8 cellular contexts compared by ENCODE assay signal in the genomic region with DNA sequence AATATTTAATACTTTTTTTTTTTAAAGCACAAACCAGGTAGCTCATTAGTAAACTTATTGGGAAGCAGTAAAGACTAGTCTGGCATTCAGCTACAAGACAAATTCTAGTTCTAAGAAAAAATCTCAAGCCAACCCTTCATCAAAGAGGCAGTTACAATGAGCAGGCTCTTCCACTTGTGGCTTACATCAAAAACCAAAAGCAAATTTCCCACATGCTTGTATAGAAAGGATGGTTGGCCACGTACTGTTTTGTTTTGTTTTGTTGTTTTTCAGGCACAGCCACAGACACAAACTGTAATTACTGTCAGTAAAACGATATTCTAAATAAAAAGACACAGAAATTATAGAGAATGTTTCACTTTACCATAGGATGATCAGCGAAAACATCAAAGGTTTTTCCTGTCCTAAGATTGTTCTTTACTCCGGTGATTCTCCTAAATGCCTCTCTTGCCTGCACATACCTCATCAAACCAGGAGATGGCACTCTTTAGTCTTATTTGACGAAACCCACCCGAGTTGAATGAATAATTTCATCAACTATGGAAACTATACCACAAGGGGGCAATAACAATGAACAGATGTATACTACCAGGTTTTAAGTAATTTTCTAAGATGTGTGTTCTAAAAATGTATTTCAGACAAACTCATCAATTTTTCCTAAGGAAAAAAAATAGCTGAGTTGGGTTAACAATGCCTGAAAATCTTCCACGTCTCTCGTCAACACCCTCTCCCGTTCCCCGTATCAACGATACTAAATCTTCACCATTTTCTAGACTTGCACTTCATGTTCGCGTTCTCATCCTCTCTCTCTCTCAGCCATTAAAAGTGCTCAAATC. TPM values are rescaled to one million over a fixed set of nuclear protein-coding genes. Genes with fewer than 3 reads are reported as not detected.
DNase-seq lines count a peak whose midpoint lies in the region; ATAC-seq and TF ChIP-seq lines count a peak whose summit lies in the region.

No MANE protein-coding gene starts in this region.

- no peak overlapping the region for H3K4me3 ChIP-seq in BJ (ENCODE audit: low read depth, low read length)

- H3K27me3 ChIP-seq in BJ (ENCODE audit: control insufficient read depth, insufficient read depth, low read length) = no peaks in the 10 kb centered on the region

- POLR2A ChIA-PET in BJ (lab: Charles Lee) = no interaction called here

- TF ChIP-seq CTCF in BJ (IDR thresholded peaks at IDR 0.05; ENCODE audit: insufficient read depth, low read depth, low read length) (peak; percentile 82), neural crest cell (conservative IDR thresholded peaks at IDR 0.05) (peak; percentile 99)

- ATAC-seq in GM18907 (IDR thresholded peaks at IDR 0.05; ENCODE audit: unreplicated experiment) = peak; percentile 76
- ATAC-seq in activated T-cell treated with anti-CD3 and anti-CD28 coated beads, Interleukin-2, amount 50 U/mL, for 72 hours (replicated peaks in 1 of 2) = peak; percentile 85 to 88
- no peak for ATAC-seq in HG02610 (IDR thresholded peaks at IDR 0.05; ENCODE audit: unreplicated experiment)

- CTCF ChIA-PET in BJ (lab: Yijun Ruan, JAX) = interaction anchor here (0.6 to 6.5 kb wide), 35 partner anchors 8 to 233 kb away, joined by 3 to 134 read pairs (median 4); a partner anchor contains a TSS

- peak overlapping the region; percentile 72 to 81 for H3K4me3 Mint-ChIP-seq in activated T-cell treated with anti-CD3 and anti-CD28 coated beads, Interleukin-2, amount 50 U/mL, for 72 hours
- no peak overlapping the region for H3K4me3 Mint-ChIP-seq in neural crest cell

- no peaks in the 10 kb centered on the region for H3K36me3 ChIP-seq in BJ (ENCODE audit: control insufficient read depth, insufficient read depth, low read length)

- no peaks in the 10 kb centered on the region for H3K27me3 Mint-ChIP-seq in activated T-cell treated with anti-CD3 and anti-CD28 coated beads, Interleukin-2, amount 50 U/mL, for 72 hours (ENCODE audit: low read depth)
- H3K27me3 Mint-ChIP-seq in neural crest cell (ENCODE audit: low read depth) = peaks cover 3% of the 10 kb centered on the region

- no peaks in the 10 kb centered on the region for H3K9me3 Mint-ChIP-seq in activated T-cell treated with anti-CD3 and anti-CD28 coated beads, Interleukin-2, amount 50 U/mL, for 72 hours
- no peaks in the 10 kb centered on the region for H3K9me3 Mint-ChIP-seq in neural crest cell

- peak; percentile 36 for DNase-seq in BJ (ENCODE audit: low read depth)
- peak; percentile 29 for DNase-seq in HuH-7.5 (ENCODE audit: low spot score)
- peak; percentile 75 for DNase-seq in NOMO-1 treated with DMSO at 0.1 percent for 48 hours (lab: John Stamatoyannopoulos, UW; ENCODE audit: unreplicated experiment)
- peak; percentile 52 to 58 for DNase-seq in activated T-cell treated with anti-CD3 and anti-CD28 coated beads, Interleukin-2, amount 50 U/mL, for 72 hours
- DNase-seq in fibroblast of peridontal ligament (ENCODE audit: extremely low read depth) = peak; percentile 95
- DNase-seq in neural crest cell (ENCODE audit: low read depth, low spot score) = peak; percentile 36

- H3K4me1 Mint-ChIP-seq in activated T-cell treated with anti-CD3 and anti-CD28 coated beads, Interleukin-2, amount 50 U/mL, for 72 hours (ENCODE audit: low read depth) = peaks cover 27% of the 10 kb centered on the region
- H3K4me1 Mint-ChIP-seq in neural crest cell = no peaks in the 10 kb centered on the region

- peak overlapping the region; percentile 0 for H3K27ac Mint-ChIP-seq in activated T-cell treated with anti-CD3 and anti-CD28 coated beads, Interleukin-2, amount 50 U/mL, for 72 hours
- no peak overlapping the region for H3K27ac Mint-ChIP-seq in neural crest cell (ENCODE audit: unreplicated experiment)

- H3K36me3 Mint-ChIP-seq in activated T-cell treated with anti-CD3 and anti-CD28 coated beads, Interleukin-2, amount 50 U/mL, for 72 hours (ENCODE audit: insufficient read depth in 2 of 2) = peaks cover 2 to 8% of the 10 kb centered on the region in 2 donors
- no peaks in the 10 kb centered on the region for H3K36me3 Mint-ChIP-seq in neural crest cell (ENCODE audit: low read depth)

RNA-seq across cellular contexts. Expression of a gene that starts 26.9 kb away (rescaled TPM):
- 1,389 and 2,073 TPM in 2 replicates for polyA plus RNA-seq in BJ (2011; rRNA removed)
- polyA minus RNA-seq in BJ (2011; rRNA and poly(A)+ RNA removed) = 481 and 777 TPM in 2 replicates
- total RNA-seq in activated T-cell treated with anti-CD3 and anti-CD28 coated beads, Interleukin-2, amount 50 U/mL, for 72 hours = 1,000 to 10,000 TPM; 1,534 to 1,619 TPM
- total RNA-seq in neural crest cell = 1,528 and 1,574 TPM in 2 replicates

Comparison
In these comparisons a context has a peak if more than half of its experiments do, and no peak if none do; other contexts are left out.
1. DNase-seq: peak in every context shown above with its lines; median percentile 95 in fibroblast of peridontal ligament; 75 in NOMO-1 treated with DMSO at 0.1 percent for 48 hours; 55 in activated T-cell treated with anti-CD3 and anti-CD28 coated beads, Interleukin-2, amount 50 U/mL, for 72 hours; 36 in BJ; 36 in neural crest cell; 29 in HuH-7.5.